In the genomic region with DNA sequence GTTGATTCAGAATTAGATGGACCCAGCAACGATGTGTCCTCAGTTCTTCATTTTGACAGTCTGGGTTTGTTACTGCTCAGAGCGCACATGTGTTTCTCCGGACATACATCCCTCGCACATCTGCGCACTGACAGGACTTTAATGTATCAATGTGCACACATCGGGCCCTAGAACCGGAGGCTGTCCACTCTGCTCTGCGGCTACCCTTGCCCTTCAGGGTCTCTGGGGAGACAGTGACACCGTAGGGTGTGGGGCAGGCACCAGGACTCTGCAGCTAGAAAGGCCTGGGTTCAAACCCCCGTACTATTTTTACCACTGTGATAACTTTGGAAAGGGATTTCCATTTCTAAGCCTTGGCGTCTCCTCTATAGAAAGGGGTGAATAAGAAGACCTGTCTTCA, we compare ENCODE assay signal across 12 cellular contexts.
"Had no signal": no experiment of that assay in that cellular context is flagged by ENCODE, and none has a peak within 500 bp of the region (broad histone marks: within the 10 kb centered on the region; RNA-seq: fewer than 3 reads in every experiment).

No MANE protein-coding gene starts in this region.

- ATAC-seq: activated T-cell treated with anti-CD3 and anti-CD28 coated beads, Interleukin-2, amount 50 U/mL, for 72 hours had no signal

- H3K27ac ChIP-seq: colonic mucosa, esophagus squamous epithelium, ovary, tibial nerve had no signal

- H3K36me3 ChIP-seq: colonic mucosa, esophagus squamous epithelium, ovary, tibial nerve had no signal

- H3K4me1 ChIP-seq: colonic mucosa had no signal

- DNase-seq: activated CD4-positive, CD25-positive, alpha-beta regulatory T cell treated with anti-CD3 and anti-CD28 coated beads, Interleukin-2, amount 50 U/mL, for 72 hours; activated gamma-delta T cell; activated T-cell treated with anti-CD3 and anti-CD28 coated beads, Interleukin-2, amount 50 U/mL, for 72 hours; amniotic stem cell; caudate nucleus; colonic mucosa; esophagus squamous epithelium; ovary; stimulated activated CD4-positive, alpha-beta T cell treated with anti-CD3 and anti-CD28 coated beads, Interleukin-15, amount 100 ng/mL, for 24 hours; stimulated activated CD4-positive, alpha-beta T cell treated with anti-CD3 and anti-CD28 coated beads, Interleukin-4, amount 100 ng/mL, for 1 hour; stimulated activated naive CD4-positive, alpha-beta T cell had no signal

- H3K27me3 ChIP-seq: colonic mucosa, ovary had no signal

- H3K4me3 ChIP-seq: colonic mucosa, esophagus squamous epithelium, ovary, tibial nerve had no signal

- H3K9me3 ChIP-seq: colonic mucosa, esophagus squamous epithelium, ovary, tibial nerve had no signal
